Comparison of ENCODE assay signal across 29 cellular contexts in genomic region chr19:15109768-15110417, GRCh38. TPM values are rescaled to one million over a fixed set of nuclear protein-coding genes. Genes with fewer than 3 reads are reported as not detected.
"Had no signal": no experiment of that assay in that cellular context is flagged by ENCODE, and none has a peak within 500 bp of the region (broad histone marks: within the 10 kb centered on the region; RNA-seq: fewer than 3 reads in every experiment).

No MANE protein-coding gene starts in this region.

- H3K27me3 ChIP-seq: brain microvascular endothelial cell, cardiac muscle cell, MG63, SJSA1 had no signal

- H3K27ac ChIP-seq: brain microvascular endothelial cell, cardiac muscle cell, SJSA1 had no signal

- H3K4me3 ChIP-seq: cardiac muscle cell, MG63, SJSA1 had no signal

- H3K9me3 Mint-ChIP-seq: activated naive CD4-positive, alpha-beta T cell treated with anti-CD3 and anti-CD28 coated beads, Interleukin-2, amount 50 U/mL, for 72 hours had no signal

- H3K4me3 Mint-ChIP-seq: activated B cell treated with CpG ODN at 0.5 μM for 24 hours; activated CD4-positive, alpha-beta memory T cell treated with anti-CD3 and anti-CD28 coated beads for 36 hours; activated CD4-positive, alpha-beta T cell treated with anti-CD3 and anti-CD28 coated beads, Interleukin-2, amount 10 ng/mL, durations not matched to agents 7 days and 5 days; activated naive CD8-positive, alpha-beta T cell treated with anti-CD3 and anti-CD28 coated beads, Interleukin-2, amount 50 U/mL, for 24 hours; activated T-cell treated with anti-CD3 and anti-CD28 coated beads, Interleukin-2, amount 50 U/mL, for 4 hours; T-helper 17 cell had no signal

- H3K27ac Mint-ChIP-seq: activated B cell treated with CpG ODN at 0.5 μM for 24 hours; activated CD4-positive, alpha-beta memory T cell treated with anti-CD3 and anti-CD28 coated beads for 36 hours; activated CD4-positive, alpha-beta T cell treated with anti-CD3 and anti-CD28 coated beads, Interleukin-2, amount 10 ng/mL, durations not matched to agents 7 days and 5 days; activated naive CD4-positive, alpha-beta T cell treated with anti-CD3 and anti-CD28 coated beads, Interleukin-2, amount 50 U/mL, for 72 hours; activated naive CD8-positive, alpha-beta T cell treated with anti-CD3 and anti-CD28 coated beads, Interleukin-2, amount 50 U/mL, for 24 hours; T-helper 17 cell had no signal

- ATAC-seq: activated naive CD4-positive, alpha-beta T cell treated with anti-CD3 and anti-CD28 coated beads, Interleukin-2, amount 50 U/mL, for 72 hours; activated naive CD8-positive, alpha-beta T cell treated with anti-CD3 and anti-CD28 coated beads, Interleukin-2, amount 50 U/mL, for 24 hours; activated T-cell treated with anti-CD3 and anti-CD28 coated beads, Interleukin-2, amount 50 U/mL, for 4 hours; Panc1; T-helper 17 cell had no signal

- DNase-seq: activated B cell treated with CpG ODN at 0.5 μM for 24 hours; activated CD4-positive, alpha-beta memory T cell treated with anti-CD3 and anti-CD28 coated beads for 36 hours; activated CD4-positive, alpha-beta T cell treated with anti-CD3 and anti-CD28 coated beads, Interleukin-2, amount 10 ng/mL, durations not matched to agents 7 days and 5 days; activated CD8-positive, alpha-beta memory T cell treated with anti-CD3 and anti-CD28 coated beads for 24 hours; activated effector memory CD4-positive, alpha-beta T cell treated with anti-CD3 and anti-CD28 coated beads, Interleukin-2, amount 50 U/mL, for 16 hours; activated naive CD4-positive, alpha-beta T cell treated with Interleukin-2 at 50 U/mL for 16 hours; activated naive CD8-positive, alpha-beta T cell treated with anti-CD3 and anti-CD28 coated beads, Interleukin-2, amount 50 U/mL, for 24 hours; activated T-cell treated with anti-CD3 and anti-CD28 coated beads, Interleukin-2, amount 50 U/mL, for 4 hours; amniotic stem cell; brain microvascular endothelial cell; MG63; MV-4-11; NCI-H1417 treated with DMSO at 0.1 percent for 48 hours; NCI-H187; NCI-H2081; NCI-H2171 treated with DMSO at 0.1 percent for 48 hours; NCI-H345; NCI-H510A treated with DMSO at 0.1 percent for 48 hours; NCI-H748 treated with DMSO at 0.1 percent for 48 hours; Right ventricle myocardium superior; RPMI8226; T-helper 17 cell; T-helper 9 cell had no signal

- H3K9me3 ChIP-seq: SJSA1 had no signal

RNA-seq across cellular contexts. Expression of gene SYDE1, which starts 2.7 kb away (rescaled TPM):
- total RNA-seq: activated B cell treated with CpG ODN at 0.5 μM for 24 hours, OCI-LY7 had no signal

RNA-seq across cellular contexts. Expression of gene OR1I1, which starts 27.9 kb away (rescaled TPM):
- total RNA-seq: activated B cell treated with CpG ODN at 0.5 μM for 24 hours; activated CD4-positive, alpha-beta memory T cell treated with anti-CD3 and anti-CD28 coated beads for 36 hours; activated CD4-positive, alpha-beta T cell treated with anti-CD3 and anti-CD28 coated beads, Interleukin-2, amount 10 ng/mL, durations not matched to agents 7 days and 5 days; activated naive CD4-positive, alpha-beta T cell treated with anti-CD3 and anti-CD28 coated beads, Interleukin-2, amount 50 U/mL, for 72 hours; activated T-cell treated with anti-CD3 and anti-CD28 coated beads, Interleukin-2, amount 50 U/mL, for 4 hours; astrocyte; cardiac muscle cell; OCI-LY7; Right ventricle myocardium superior; SJSA1; T-helper 17 cell had no signal
- polyA plus RNA-seq: cardiac muscle cell had no signal
